8 cellular contexts compared by ENCODE assay signal in the genomic region with DNA sequence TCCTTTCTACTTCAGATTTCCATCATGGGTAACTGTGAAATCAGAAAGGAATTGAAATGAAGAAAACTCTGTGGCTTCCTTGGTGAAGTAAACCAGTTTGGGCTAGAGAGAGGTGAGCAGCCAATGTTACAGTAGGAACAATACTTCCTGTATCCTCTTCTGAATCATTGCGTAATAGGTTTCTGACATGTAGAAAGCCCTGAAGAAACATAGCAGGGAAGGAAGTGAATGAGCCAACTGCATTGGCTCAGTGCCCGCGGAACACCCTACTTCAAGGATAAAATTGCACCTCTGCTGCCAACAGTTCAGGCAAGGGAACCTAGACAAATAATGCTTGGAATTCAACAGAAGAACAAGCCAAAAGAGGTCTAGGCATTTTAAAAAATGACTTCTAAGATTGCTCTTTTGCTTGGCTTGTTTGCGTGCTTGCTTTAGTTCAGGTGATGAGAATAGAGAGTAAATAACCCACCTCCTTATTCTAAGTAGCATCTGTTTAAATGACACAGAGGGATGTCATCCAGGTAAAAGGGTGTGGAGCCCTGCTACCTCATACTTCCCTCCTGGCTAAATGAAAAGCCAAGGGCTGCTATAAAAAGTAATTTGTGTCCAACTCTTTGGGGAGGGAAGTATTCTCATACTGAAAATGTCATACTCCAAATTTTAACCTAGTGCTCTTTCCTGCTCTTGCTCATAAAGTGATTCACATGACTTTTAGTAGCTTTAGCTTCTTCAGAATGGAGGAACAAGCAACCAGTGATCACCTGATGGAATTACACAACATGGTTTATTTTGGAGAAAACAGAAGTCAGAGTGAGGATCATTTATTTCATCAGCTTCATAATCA. TPM values are rescaled to one million over a fixed set of nuclear protein-coding genes. Genes with fewer than 3 reads are reported as not detected.
DNase-seq lines count a peak whose midpoint lies in the region; ATAC-seq and TF ChIP-seq lines count a peak whose summit lies in the region.

No MANE protein-coding gene starts in this region.

- H3K36me3 Mint-ChIP-seq in activated CD8-positive, alpha-beta T cell treated with anti-CD3 and anti-CD28 coated beads, Interleukin-2, amount 10 ng/mL, durations not matched to agents 7 days and 5 days (ENCODE audit: low read depth): peaks cover 3% of the 10 kb centered on the region
- no peaks in the 10 kb centered on the region for H3K36me3 Mint-ChIP-seq in glutamatergic neuron (ENCODE audit: unreplicated experiment)

- peak overlapping the region; percentile 75 for H3K27ac ChIP-seq in foreskin keratinocyte

- no peak for TF ChIP-seq CTCF in foreskin keratinocyte (conservative IDR thresholded peaks at IDR 0.05)
- no peak for TF ChIP-seq CTCF in glutamatergic neuron (IDR thresholded peaks at IDR 0.05; ENCODE audit: partially characterized antibody, unreplicated experiment)

- H3K4me1 ChIP-seq in foreskin keratinocyte: peaks cover 31% of the 10 kb centered on the region

- H3K27me3 Mint-ChIP-seq in activated CD8-positive, alpha-beta T cell treated with anti-CD3 and anti-CD28 coated beads, Interleukin-2, amount 10 ng/mL, durations not matched to agents 7 days and 5 days (ENCODE audit: low read depth): peaks cover 8% of the 10 kb centered on the region
- no peaks in the 10 kb centered on the region for H3K27me3 Mint-ChIP-seq in glutamatergic neuron (ENCODE audit: unreplicated experiment)

- DNase-seq in Ammon's horn (ENCODE audit: low spot score) (peak; percentile 80), NCI-H446 (lab: John Stamatoyannopoulos, UW) (peak; percentile 61 to 88), foreskin keratinocyte (peak; percentile 98 to 99), pons (ENCODE audit: low spot score) (peak; percentile 84), glutamatergic neuron (no peak)
- peak; percentile 48 for DNase-seq in activated CD8-positive, alpha-beta T cell treated with anti-CD3 and anti-CD28 coated beads, Interleukin-2, amount 10 ng/mL, durations not matched to agents 7 days and 5 days

- ATAC-seq in GM18907 (IDR thresholded peaks at IDR 0.05; ENCODE audit: unreplicated experiment) (peak; percentile 84), HG03139 (IDR thresholded peaks at IDR 0.05; ENCODE audit: unreplicated experiment) (peak; percentile 86), foreskin keratinocyte (peak; percentile 86)
- ATAC-seq in activated CD8-positive, alpha-beta T cell treated with anti-CD3 and anti-CD28 coated beads, Interleukin-2, amount 10 ng/mL, durations not matched to agents 7 days and 5 days: peak; percentile 88

- POLR2A ChIA-PET in activated CD8-positive, alpha-beta T cell treated with anti-CD3 and anti-CD28 coated beads, Interleukin-2, amount 10 ng/mL, durations not matched to agents 7 days and 5 days (lab: Charles Lee): interaction anchor here (0.6 to 1.1 kb wide), 3 partner anchors 16 to 34 kb away, joined by 3 to 4 read pairs (median 4); a partner anchor contains a TSS

- CTCF ChIA-PET in activated CD8-positive, alpha-beta T cell treated with anti-CD3 and anti-CD28 coated beads, Interleukin-2, amount 10 ng/mL, durations not matched to agents 7 days and 5 days (lab: Charles Lee): interaction anchor here (1.0 kb wide), 1 partner anchor 26 kb away, joined by 3 read pairs; no protein-coding TSS in a partner anchor

- no peaks in the 10 kb centered on the region for H3K9me3 Mint-ChIP-seq in activated CD8-positive, alpha-beta T cell treated with anti-CD3 and anti-CD28 coated beads, Interleukin-2, amount 10 ng/mL, durations not matched to agents 7 days and 5 days (ENCODE audit: insufficient read depth)
- peaks cover 6% of the 10 kb centered on the region for H3K9me3 Mint-ChIP-seq in glutamatergic neuron (ENCODE audit: unreplicated experiment)

- H3K4me3 Mint-ChIP-seq in activated CD8-positive, alpha-beta T cell treated with anti-CD3 and anti-CD28 coated beads, Interleukin-2, amount 10 ng/mL, durations not matched to agents 7 days and 5 days: no peak overlapping the region
- H3K4me3 Mint-ChIP-seq in glutamatergic neuron (ENCODE audit: unreplicated experiment): no peak overlapping the region

- peaks cover 13% of the 10 kb centered on the region for H3K4me1 Mint-ChIP-seq in activated CD8-positive, alpha-beta T cell treated with anti-CD3 and anti-CD28 coated beads, Interleukin-2, amount 10 ng/mL, durations not matched to agents 7 days and 5 days (ENCODE audit: low read depth)
- no peaks in the 10 kb centered on the region for H3K4me1 Mint-ChIP-seq in glutamatergic neuron (ENCODE audit: low read depth, unreplicated experiment)

- H3K27me3 ChIP-seq in foreskin keratinocyte: no peaks in the 10 kb centered on the region

- H3K27ac Mint-ChIP-seq in activated CD8-positive, alpha-beta T cell treated with anti-CD3 and anti-CD28 coated beads, Interleukin-2, amount 10 ng/mL, durations not matched to agents 7 days and 5 days: peak overlapping the region; percentile 76
- no peak overlapping the region for H3K27ac Mint-ChIP-seq in glutamatergic neuron (ENCODE audit: unreplicated experiment)

RNA-seq across cellular contexts. Expression of a gene that starts 30.0 kb away (rescaled TPM):
- 10 to 100 TPM; 42.1 to 45.2 TPM for total RNA-seq in activated CD8-positive, alpha-beta T cell treated with anti-CD3 and anti-CD28 coated beads, Interleukin-2, amount 10 ng/mL, durations not matched to agents 7 days and 5 days
- total RNA-seq in foreskin keratinocyte: 23.0 and 23.3 TPM in 2 replicates
- polyA plus RNA-seq in foreskin keratinocyte: 24.7 and 26.2 TPM in 2 replicates
- 167 TPM for total RNA-seq in glutamatergic neuron (ENCODE audit: unreplicated experiment)
